Comparison of ENCODE assay signal across 8 cellular contexts in genomic region chr15:78506971-78507830, GRCh38.
DNase-seq lines count a peak whose midpoint lies in the region; ATAC-seq and TF ChIP-seq lines count a peak whose summit lies in the region.

HYKK (plus strand) TSS chr15:78507577; CDS start chr15:78513089, 5,512 bp downstream.

- H3K79me2 ChIP-seq in ACC112 (ENCODE audit: control insufficient read depth, insufficient read depth, low read length, unreplicated experiment): no peaks in the 10 kb centered on the region

- H3K27ac ChIP-seq in ACC112 (ENCODE audit: low read depth, low read length) (no peak within 1 kb of the TSS), skin epidermis (peak within 1 kb of the TSS in 12 of 21 experiments; percentile 12 to 75 (median 42))

- peak within 1 kb of the TSS; percentile 87 for H2AFZ ChIP-seq in ACC112 (ENCODE audit: low read length, unreplicated experiment)

- no peak for TF ChIP-seq CTCF in WI38 (IDR thresholded peaks at IDR 0.05; ENCODE audit: low read depth, low read length)
- peak; percentile 13 for TF ChIP-seq CTCF in cardiac fibroblast (IDR thresholded peaks at IDR 0.05; ENCODE audit: low read depth, low read length)

- H3K4me3 ChIP-seq in ACC112 (ENCODE audit: low read depth, low read length): peak within 1 kb of the TSS; percentile 81
- peak within 1 kb of the TSS; percentile 76 for H3K4me3 ChIP-seq in WI38 (ENCODE audit: low read depth, low read length)
- peak within 1 kb of the TSS; percentile 93 to 94 for H3K4me3 ChIP-seq in cardiac fibroblast (replicated peaks in 1 of 2; ENCODE audit: low read depth in 2 of 2, low read length in 2 of 2)
- peak within 1 kb of the TSS; percentile 60 to 79 (median 65) for H3K4me3 ChIP-seq in skin epidermis

- no peaks in the 10 kb centered on the region for H3K27me3 ChIP-seq in ACC112 (ENCODE audit: insufficient read depth, low read length)

- ATAC-seq in GM18873 (IDR thresholded peaks at IDR 0.05; ENCODE audit: low FRiP score, unreplicated experiment) (peak; percentile 80), HG03139 (IDR thresholded peaks at IDR 0.05; ENCODE audit: unreplicated experiment) (peak; percentile 78)

- H3K36me3 ChIP-seq in ACC112 (ENCODE audit: insufficient read depth, low read length): no peaks in the 10 kb centered on the region

- H3K4me1 ChIP-seq in ACC112 (ENCODE audit: control insufficient read depth, insufficient read depth, low read length, unreplicated experiment): no peaks in the 10 kb centered on the region

- DNase-seq in NCI-H2196 treated with DMSO at 0.1 percent for 48 hours (lab: John Stamatoyannopoulos, UW; ENCODE audit: unreplicated experiment) (peak; percentile 83), cardiac fibroblast (ENCODE audit: low read depth in 2 of 2) (peak; percentile 97 to 98), iPS-NIHi7 (ENCODE audit: extremely low spot score) (peak; percentile 99)
